Comparison of ENCODE assay signal across 22 cellular contexts in genomic region chr2:57396364-57397098, GRCh38.
DNase-seq lines count a peak whose midpoint lies in the region; ATAC-seq, FAIRE-seq and TF ChIP-seq lines count a peak whose summit lies in the region.
"Had no signal": no experiment of that assay in that cellular context is flagged by ENCODE, and none has a peak within 500 bp of the region (broad histone marks: within the 10 kb centered on the region; RNA-seq: fewer than 3 reads in every experiment).

No MANE protein-coding gene starts in this region.

- intact Hi-C loops in dorsolateral prefrontal cortex (cut with DNase I), result no loop called here

- H3K4me1 Mint-ChIP-seq in HFFc6 (ENCODE audit: low read depth), result peaks cover 15% of the 10 kb centered on the region; the same call in 1 of the 2 replicates
- H3K4me1 Mint-ChIP-seq in activated naive CD8-positive, alpha-beta T cell treated with anti-CD3 and anti-CD28 coated beads for 36 hours, result no peaks in the 10 kb centered on the region
- H3K4me1 Mint-ChIP-seq: neural crest cell had no signal

- H3K4me3 ChIP-seq in A549, result no peak overlapping the region
- H3K4me3 ChIP-seq in H1 (ENCODE audit: extremely low read depth in 1 of 4, insufficient read depth in 2 of 4, low read depth in 3 of 4, low read length in 4 of 4), result no peak overlapping the region
- no peak overlapping the region for H3K4me3 ChIP-seq in dorsolateral prefrontal cortex
- H3K4me3 ChIP-seq: SJSA1, upper lobe of left lung had no signal

- H3K23ac ChIP-seq in H1 (ENCODE audit: insufficient read length), result no peak overlapping the region

- no peaks in the 10 kb centered on the region for H3K36me3 Mint-ChIP-seq in HFFc6 (ENCODE audit: low read depth)
- H3K36me3 Mint-ChIP-seq in activated naive CD8-positive, alpha-beta T cell treated with anti-CD3 and anti-CD28 coated beads for 36 hours, result no peaks in the 10 kb centered on the region

- H3K4ac ChIP-seq in H1 (replicated peaks; ENCODE audit: insufficient read length, low read depth, low read length), result no peak overlapping the region

- peak overlapping the region; percentile 65 for H2BK120ac ChIP-seq in H1 (replicated peaks; ENCODE audit: low read depth, low read length)

- H2AK5ac ChIP-seq in H1 (ENCODE audit: low read depth, low read length), result no peak overlapping the region

- no peak overlapping the region for H3K56ac ChIP-seq in H1 (replicated peaks; ENCODE audit: insufficient read length, low read depth, low read length)

- H3K23me2 ChIP-seq in H1 (ENCODE audit: low read depth, low read length), result no peaks in the 10 kb centered on the region

- ATAC-seq in A549 (peak in 1 of 2 experiments; percentile 53; a peak in 2 of 6 replicates), HG02571 (IDR thresholded peaks at IDR 0.05; ENCODE audit: unreplicated experiment) (no peak)

- H2BK12ac ChIP-seq in H1 (ENCODE audit: low read depth, low read length), result peak overlapping the region; percentile 45; the same call in 1 of the 2 replicates

- H3K14ac ChIP-seq in H1 (ENCODE audit: insufficient read length), result no peak overlapping the region

- H3K4me2 ChIP-seq in A549 (no peak overlapping the region), H1 (ENCODE audit: insufficient read depth in 1 of 2, low read depth in 2 of 2, low read length in 2 of 2) (no peak overlapping the region)

- no peak overlapping the region; the same call in 1 of the 2 replicates for H3K4me3 Mint-ChIP-seq in HFFc6
- H3K4me3 Mint-ChIP-seq in activated naive CD8-positive, alpha-beta T cell treated with anti-CD3 and anti-CD28 coated beads for 36 hours, result no peak overlapping the region
- H3K4me3 Mint-ChIP-seq: neural crest cell had no signal

- DNase-seq in A549 (ENCODE audit: low read depth in 1 of 2, low spot score in 1 of 2) (peak in 1 of 2 experiments; percentile 23), HFFc6 (no peak), NOMO-1 treated with dmso at 0.1 percent for 144 hours (lab: John Stamatoyannopoulos, UW; ENCODE audit: unreplicated experiment) (peak; percentile 65), H1 (ENCODE audit: low read depth in 1 of 2, low spot score in 2 of 2) (no peak), NCI-H1105 (lab: John Stamatoyannopoulos, UW) (no peak), dorsolateral prefrontal cortex (no peak)
- DNase-seq in activated naive CD8-positive, alpha-beta T cell treated with anti-CD3 and anti-CD28 coated beads for 36 hours, result no peak
- DNase-seq: activated CD4-positive, alpha-beta T cell treated with anti-CD3 and anti-CD28 coated beads for 4 hours; activated CD8-positive, alpha-beta memory T cell treated with anti-CD3 and anti-CD28 coated beads, Interleukin-2, amount 50 U/mL, for 4 hours; activated gamma-delta T cell treated with Interleukin-2 at 50 U/mL for 16 hours; anterior cingulate cortex; DMS153; islet precursor cell; NCI-H1105 treated with DMSO at 0.1 percent for 48 hours; stimulated activated CD4-positive, alpha-beta T cell treated with anti-CD3 and anti-CD28 coated beads, Interleukin-12 subunit alpha, Interleukin-12 subunit beta, amount 100 ng/mL, for 4 hours; stimulated activated naive CD4-positive, alpha-beta T cell treated with Interleukin-2 at 50 U/mL for 16 hours; T-helper 9 cell had no signal

- peak overlapping the region; percentile 91 for H4K91ac ChIP-seq in H1 (replicated peaks; ENCODE audit: insufficient read length, low read length)

- H3K79me1 ChIP-seq in H1 (ENCODE audit: low read depth, low read length), result no peaks in the 10 kb centered on the region

- H3K27me3 ChIP-seq in H1 (replicated peaks in 1 of 4; ENCODE audit: control insufficient read depth in 3 of 4, extremely low read depth in 1 of 4, insufficient read depth in 3 of 4, low read length in 3 of 4) (no peaks in the 10 kb centered on the region), dorsolateral prefrontal cortex (no peaks in the 10 kb centered on the region)
- H3K27me3 ChIP-seq: SJSA1, upper lobe of left lung had no signal

- H3K27ac ChIP-seq in A549 (peak overlapping the region in 1 of 2 experiments; percentile 78; a peak in 3 of 6 replicates), H1 (ENCODE audit: low read depth, low read length) (no peak overlapping the region; the same call in 1 of the 2 replicates), dorsolateral prefrontal cortex (no peak overlapping the region)
- H3K27ac ChIP-seq: C4-2B, SJSA1, upper lobe of left lung had no signal

- CTCF ChIA-PET in A549 (lab: Yijun Ruan, JAX) (interaction anchor here (1.0 kb wide), 1 partner anchor 101 kb away, joined by 3 read pairs; no protein-coding TSS in a partner anchor), H1 (lab: Charles Lee; ENCODE audit: partially characterized antibody) (interaction anchor here (1.1 to 1.5 kb wide), 3 partner anchors 11 to 22 kb away, joined by 3 read pairs; no protein-coding TSS in a partner anchor)

- no peaks in the 10 kb centered on the region for H3K9me3 ChIP-seq in A549
- no peaks in the 10 kb centered on the region; a peak in 1 of 4 replicates for H3K9me3 ChIP-seq in H1 (ENCODE audit: insufficient read depth in 2 of 2, low read depth in 1 of 2, low read length in 1 of 2)
- H3K9me3 ChIP-seq: SJSA1, upper lobe of left lung had no signal

- TF ChIP-seq RAD21 in A549 (conservative IDR thresholded peaks at IDR 0.05 in 1 of 2, IDR thresholded peaks at IDR 0.05 in 1 of 2), result no peak
- TF ChIP-seq RAD21 in H1 (IDR thresholded peaks at IDR 0.05 in 1 of 2, conservative IDR thresholded peaks at IDR 0.05 in 1 of 2; ENCODE audit: low read depth in 2 of 2, low read length in 2 of 2), result no peak

- no peak overlapping the region for H3K9ac ChIP-seq in H1 (replicated peaks in 1 of 4; ENCODE audit: extremely low read depth in 1 of 4, low read depth in 3 of 4, low read length in 3 of 4)

- no peaks in the 10 kb centered on the region for H3K9me3 Mint-ChIP-seq in HFFc6
- peaks cover 8% of the 10 kb centered on the region for H3K9me3 Mint-ChIP-seq in activated naive CD8-positive, alpha-beta T cell treated with anti-CD3 and anti-CD28 coated beads for 36 hours

- POLR2A ChIA-PET in A549 (lab: Yijun Ruan, JAX), result no interaction called here
- POLR2A ChIA-PET in H1 (lab: Charles Lee; ENCODE audit: partially characterized antibody), result no interaction called here

- no peak overlapping the region for H2BK20ac ChIP-seq in H1 (ENCODE audit: low read length)

- TF ChIP-seq POLR2A in A549 (IDR thresholded peaks at IDR 0.05; ENCODE audit: low read length), result no peak
- TF ChIP-seq POLR2A in H1 (IDR thresholded peaks at IDR 0.05; ENCODE audit: control extremely low read depth in 1 of 2, low read depth in 2 of 2, low read length in 2 of 2), result no peak

- H3K79me2 ChIP-seq in H1 (ENCODE audit: control insufficient read depth in 1 of 2, insufficient read depth in 2 of 2, low read length in 2 of 2), result no peaks in the 10 kb centered on the region

- peak overlapping the region; percentile 50; the same call in 1 of the 2 replicates for H3K27ac Mint-ChIP-seq in HFFc6
- no peak overlapping the region for H3K27ac Mint-ChIP-seq in activated naive CD8-positive, alpha-beta T cell treated with anti-CD3 and anti-CD28 coated beads for 36 hours

- H3K18ac ChIP-seq in H1 (ENCODE audit: extremely low read depth, low read length), result no peak overlapping the region; the same call in 1 of the 2 replicates

- FAIRE-seq in A549 (lab: Jason Lieb, UNC) (no peak), H1 (lab: Jason Lieb, UNC) (no peak)

- peak overlapping the region; percentile 59 for H4K8ac ChIP-seq in H1 (ENCODE audit: extremely low read depth, insufficient read depth, low read length)

- no peak for TF ChIP-seq EP300 in A549 (IDR thresholded peaks at IDR 0.05)
- no peak for TF ChIP-seq EP300 in H1 (IDR thresholded peaks at IDR 0.05; ENCODE audit: borderline replicate concordance in 1 of 2, low read depth in 2 of 2, low read length in 2 of 2)

- TF ChIP-seq CTCF in A549 (IDR thresholded peaks at IDR 0.05) (no peak), HFFc6 (IDR thresholded peaks at IDR 0.05) (no peak), H1 (IDR thresholded peaks at IDR 0.05; ENCODE audit: control extremely low read depth in 1 of 3, insufficient read depth in 1 of 3, low read depth in 1 of 3, low read length in 3 of 3) (no peak), dorsolateral prefrontal cortex (IDR thresholded peaks at IDR 0.05 in 54 of 56, conservative IDR thresholded peaks at IDR 0.05 in 2 of 56; ENCODE audit: low read depth in 1 of 56, partially characterized antibody in 56 of 56) (no peak)

- H3K4me1 ChIP-seq in A549, result no peaks in the 10 kb centered on the region
- H3K4me1 ChIP-seq in H1 (replicated peaks in 1 of 4; ENCODE audit: control insufficient read depth in 3 of 4, insufficient read depth in 4 of 4, low read length in 3 of 4), result peaks cover 0 to 4% (median 0%) of the 10 kb centered on the region in 4 experiments; a peak in 2 of 7 replicates
- H3K4me1 ChIP-seq: SJSA1, upper lobe of left lung had no signal

- peaks cover 1% of the 10 kb centered on the region; the same call in 1 of the 2 replicates for H3K27me3 Mint-ChIP-seq in HFFc6 (ENCODE audit: insufficient read depth)
- H3K27me3 Mint-ChIP-seq in activated naive CD8-positive, alpha-beta T cell treated with anti-CD3 and anti-CD28 coated beads for 36 hours, result no peaks in the 10 kb centered on the region

- H2BK5ac ChIP-seq in H1 (ENCODE audit: low read depth, low read length), result peak overlapping the region; percentile 79

- no peaks in the 10 kb centered on the region for H3K36me3 ChIP-seq in H1 (ENCODE audit: control insufficient read depth in 2 of 4, insufficient read depth in 4 of 4, low read length in 3 of 4)
- H3K36me3 ChIP-seq: SJSA1, upper lobe of left lung had no signal

- 44% methylated on average over 8 of the region's 9 CpGs for WGBS in A549 (ENCODE audit: missing lambda C conversion rate)
- WGBS in H1 (ENCODE audit: extremely low coverage in 1 of 2, insufficient coverage in 1 of 2, insufficient read length in 1 of 2, insufficient replicate concordance in 2 of 2, low coverage in 1 of 2, low lambda C conversion rate in 2 of 2, missing lambda C conversion rate in 1 of 2), 2 experiments, result 85% methylated on average over 8 of the region's 9 CpGs; no CpG with 5 or more reads in 1 of the 2 experiments

- H2AFZ ChIP-seq in H1 (ENCODE audit: low read length), result peak overlapping the region; percentile 81; the same call in 1 of the 2 replicates

- no peak overlapping the region for H4K5ac ChIP-seq in H1 (ENCODE audit: insufficient read length, low read depth, low read length)

- no peak overlapping the region; the same call in 1 of the 2 replicates for H2BK15ac ChIP-seq in H1 (ENCODE audit: low read length)

- H4K20me1 ChIP-seq in H1 (replicated peaks in 1 of 2; ENCODE audit: control insufficient read depth in 1 of 2, insufficient read depth in 2 of 2, low read length in 2 of 2), result no peaks in the 10 kb centered on the region

TF ChIP-seq in A549, 52 proteins besides CTCF, POLR2A, EP300 and RAD21 (continues in another document):
- TF ChIP-seq POLR2AphosphoS2 (conservative IDR thresholded peaks at IDR 0.05; ENCODE audit: low read length) (no peak), ZSCAN20 (CRISPR knock-in tag; IDR thresholded peaks at IDR 0.05) (no peak), RNF2 (IDR thresholded peaks at IDR 0.05; ENCODE audit: borderline replicate concordance, low read depth) (no peak), JUN (IDR thresholded peaks at IDR 0.05) (no peak)

TF ChIP-seq in H1, 55 proteins besides CTCF, POLR2A, EP300 and RAD21 (continues in another document):
- peak; percentile 94 for TF ChIP-seq BACH1 (IDR thresholded peaks at IDR 0.05; ENCODE audit: low read length)
- TF ChIP-seq TEAD4 (IDR thresholded peaks at IDR 0.05; ENCODE audit: low read depth, low read length), result 0 out of 2 replicates have a peak, but pooled peaks have one; percentile 17
- no peak for TF ChIP-seq TCF12 (IDR thresholded peaks at IDR 0.05; ENCODE audit: low read depth, low read length)

Comparison
In these comparisons a context has a peak if more than half of its experiments do, and no peak if none do; other contexts are left out.
1. Of the 18 proteins assayed by ChIP-seq in both H1 and A549: peak only in H1: none; only in A549: none; in both: MAFK; in neither: 17.